8 cellular contexts compared by ENCODE assay signal in genomic region chr13:95536629-95537241, GRCh38. TPM values are rescaled to one million over a fixed set of nuclear protein-coding genes. Genes with fewer than 3 reads are reported as not detected.
DNase-seq lines count a peak whose midpoint lies in the region; ATAC-seq and TF ChIP-seq lines count a peak whose summit lies in the region.

No MANE protein-coding gene starts in this region.

- peaks cover 2% of the 10 kb centered on the region; the same call in 1 of the 2 replicates for H3K4me1 ChIP-seq in HEK293 (ENCODE audit: control insufficient read depth, insufficient read depth, low read length)
- H3K4me1 ChIP-seq in gastrocnemius medialis, result peaks cover 19 to 32% of the 10 kb centered on the region in 2 donors

- POLR2A ChIA-PET in HEK293 (lab: Yijun Ruan, JAX), result no interaction called here

- no peak overlapping the region for H3K27ac ChIP-seq in HEK293 (ENCODE audit: extremely low read depth, low read depth, low read length)
- H3K27ac ChIP-seq in gastrocnemius medialis, result no peak overlapping the region

- H3K36me3 ChIP-seq in HEK293 (ENCODE audit: control insufficient read depth in 2 of 2, insufficient read depth in 1 of 2, low read length in 2 of 2), result no peaks in the 10 kb centered on the region
- H3K36me3 ChIP-seq in gastrocnemius medialis, result no peaks in the 10 kb centered on the region

- CTCF ChIA-PET in HEK293 (lab: Yijun Ruan, JAX), result interaction anchor here (0.6 to 3.7 kb wide), 22 partner anchors 9 to 563 kb away, joined by 3 to 31 read pairs (median 4); no protein-coding TSS in a partner anchor

- no peak for ATAC-seq in GM18861 (IDR thresholded peaks at IDR 0.05; ENCODE audit: unreplicated experiment)
- ATAC-seq in gastrocnemius medialis, result no peak
- ATAC-seq in HG02588 (IDR thresholded peaks at IDR 0.05; ENCODE audit: unreplicated experiment), result no peak

- intact Hi-C loops in gastrocnemius medialis (cut with DNase I; ENCODE audit: low total_unique reads), result no loop called here

- DNase-seq in AG10803 (ENCODE audit: low read depth) (peak; percentile 34), SK-MEL-5 (ENCODE audit: low read depth, low spot score) (peak; percentile 62), glomerular visceral epithelial cell (ENCODE audit: extremely low spot score) (peak; percentile 29), ecto neural progenitor cell (ENCODE audit: low spot score) (no peak), gastrocnemius medialis (no peak)

- TF ChIP-seq POLR2A in gastrocnemius medialis (IDR thresholded peaks at IDR 0.05), result no peak

- H3K9me3 ChIP-seq in HEK293 (ENCODE audit: control insufficient read depth, insufficient read depth, low read depth, low read length) (no peaks in the 10 kb centered on the region), gastrocnemius medialis (no peaks in the 10 kb centered on the region)

- H3K27me3 ChIP-seq in gastrocnemius medialis, result no peaks in the 10 kb centered on the region

- H3K4me3 ChIP-seq in AG10803 (ENCODE audit: low read length), result no peak overlapping the region
- H3K4me3 ChIP-seq in HEK293 (ENCODE audit: low read depth, low read length), result no peak overlapping the region
- H3K4me3 ChIP-seq in gastrocnemius medialis, result no peak overlapping the region

- TF ChIP-seq CTCF in AG10803 (conservative IDR thresholded peaks at IDR 0.05; ENCODE audit: low read length), result peak; percentile 59
- no peak for TF ChIP-seq CTCF in HEK293 (tag by site-specific recombination; IDR thresholded peaks at IDR 0.05)
- peak in 1 of 5 experiments; percentile 38 for TF ChIP-seq CTCF in gastrocnemius medialis (IDR thresholded peaks at IDR 0.05 in 4 of 5, conservative IDR thresholded peaks at IDR 0.05 in 1 of 5)

- in situ Hi-C loops in SK-MEL-5 (cut with HindIII; ENCODE audit: low pct_unique_long_range_greater_than_20kb, low sequenced_read_pairs) (no loop called here), gastrocnemius medialis (cut with MboI; ENCODE audit: low sequenced_read_pairs in 4 of 4) (loop anchor here in 1 of 4 donors (10.0 kb wide), 1 partner anchor 128 kb away; no protein-coding TSS in a partner anchor)

TF ChIP-seq in HEK293, 187 proteins besides CTCF, POLR2A, EP300 and RAD21:
- TF ChIP-seq ZNF404 (tag by site-specific recombination; IDR thresholded peaks at IDR 0.05) (no peak), ZFP37 (tag by site-specific recombination; IDR thresholded peaks at IDR 0.05) (no peak), KLF7 (tag by site-specific recombination; IDR thresholded peaks at IDR 0.05; ENCODE audit: borderline replicate concordance) (no peak), ZNF677 (tag by site-specific recombination; IDR thresholded peaks at IDR 0.05) (no peak), ZNF155 (tag by site-specific recombination; IDR thresholded peaks at IDR 0.05) (no peak), ZNF777 (tag by site-specific recombination; IDR thresholded peaks at IDR 0.05; ENCODE audit: borderline replicate concordance) (no peak), ZNF37A (tag by site-specific recombination; IDR thresholded peaks at IDR 0.05) (no peak), ZBTB44 (tag by site-specific recombination; IDR thresholded peaks at IDR 0.05) (peak; percentile 92), ZNF311 (tag by site-specific recombination; IDR thresholded peaks at IDR 0.05; ENCODE audit: borderline replicate concordance) (no peak), ZNF416 (tag by site-specific recombination; IDR thresholded peaks at IDR 0.05) (no peak), EGR2 (tag by site-specific recombination; IDR thresholded peaks at IDR 0.05; ENCODE audit: low read depth) (no peak), ZNF362 (tag by site-specific recombination; IDR thresholded peaks at IDR 0.05) (peak; percentile 26; the same call in 1 of the 2 replicates), ZNF785 (tag by site-specific recombination; IDR thresholded peaks at IDR 0.05) (no peak), ZNF664 (tag by site-specific recombination; IDR thresholded peaks at IDR 0.05) (no peak), ZNF16 (tag by site-specific recombination; IDR thresholded peaks at IDR 0.05; ENCODE audit: low read depth) (no peak), ZNF248 (tag by site-specific recombination; IDR thresholded peaks at IDR 0.05) (no peak), RBAK (tag by site-specific recombination; IDR thresholded peaks at IDR 0.05) (no peak), ZNF184 (tag by site-specific recombination; IDR thresholded peaks at IDR 0.05) (no peak), ZNF366 (tag by site-specific recombination; conservative IDR thresholded peaks at IDR 0.05) (no peak), ZBTB21 (tag by site-specific recombination; IDR thresholded peaks at IDR 0.05) (no peak), ZNF792 (tag by site-specific recombination; IDR thresholded peaks at IDR 0.05) (no peak), ZNF830 (tag by site-specific recombination; IDR thresholded peaks at IDR 0.05; ENCODE audit: low read depth) (no peak), ZNF654 (tag by site-specific recombination; IDR thresholded peaks at IDR 0.05; ENCODE audit: low read depth) (peak; percentile 54), PRDM6 (tag by site-specific recombination; IDR thresholded peaks at IDR 0.05) (peak; percentile 51)

RNA-seq across cellular contexts. Expression of gene CLDN10, which starts 15.8 kb away (rescaled TPM):
- not detected in 2 replicates for total RNA-seq in SK-MEL-5 (2014; rRNA removed; shearing (Covaris generic))
- not detected in 2 replicates for polyA plus RNA-seq in SK-MEL-5 (2015; cell fraction: cytosol; rRNA removed)
- not detected in 2 replicates for polyA plus RNA-seq in SK-MEL-5 (2015; cell fraction: nucleus; rRNA removed)
- not detected for total RNA-seq in gastrocnemius medialis

Comparison
In these comparisons a context has a peak if more than half of its experiments do, and no peak if none do; other contexts are left out.
1. DNase-seq: peak in AG10803 (single experiment), SK-MEL-5 (single experiment) and glomerular visceral epithelial cell (single experiment); none in ecto neural progenitor cell (single experiment) and gastrocnemius medialis (0 of 2).